1 cellular context compared by ENCODE assay signal in the genomic region with DNA sequence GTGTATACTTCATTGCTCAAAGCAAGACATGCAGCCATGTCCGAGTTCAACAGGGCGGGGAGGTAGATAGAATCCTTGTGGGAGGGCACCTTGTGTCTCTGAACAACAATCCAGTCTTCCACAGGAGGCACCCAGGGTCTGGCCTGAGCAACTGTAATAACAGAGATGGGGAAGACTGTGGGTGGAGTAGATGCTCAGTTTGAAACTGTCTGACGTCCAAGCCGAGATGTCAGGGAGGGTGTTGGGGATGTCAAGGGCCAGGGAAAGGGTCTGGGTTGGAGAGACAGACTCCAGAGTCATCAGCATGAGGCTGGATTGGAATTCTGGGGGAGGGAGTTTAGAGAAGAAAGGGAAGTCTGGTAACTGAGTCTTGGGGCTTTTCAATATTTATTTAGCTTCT.
TF ChIP-seq lines count a peak whose summit lies in the region.

No MANE protein-coding gene starts in this region.

TF ChIP-seq in H1, 55 proteins besides CTCF, POLR2A, EP300 and RAD21 (continued from another document):
- TF ChIP-seq ASH2L (IDR thresholded peaks at IDR 0.05; ENCODE audit: low read length), result no peak
- no peak for TF ChIP-seq GTF2F1 (IDR thresholded peaks at IDR 0.05; ENCODE audit: borderline replicate concordance, low read depth, low read length)
- no peak for TF ChIP-seq TEAD4 (IDR thresholded peaks at IDR 0.05; ENCODE audit: low read depth, low read length)
- no peak for TF ChIP-seq PHF8 (conservative IDR thresholded peaks at IDR 0.05; ENCODE audit: low read depth, low read length)
- TF ChIP-seq POU5F1 (IDR thresholded peaks at IDR 0.05; ENCODE audit: low read depth, low read length), result no peak
- no peak for TF ChIP-seq SP2 (IDR thresholded peaks at IDR 0.05; ENCODE audit: low read length)
- no peak for TF ChIP-seq SP1 (IDR thresholded peaks at IDR 0.05; ENCODE audit: low read depth, low read length)
- TF ChIP-seq TCF12 (IDR thresholded peaks at IDR 0.05; ENCODE audit: low read depth, low read length), result no peak
- no peak for TF ChIP-seq KDM1A (IDR thresholded peaks at IDR 0.05; ENCODE audit: borderline replicate concordance, low read length)
- TF ChIP-seq, protein P1, sequence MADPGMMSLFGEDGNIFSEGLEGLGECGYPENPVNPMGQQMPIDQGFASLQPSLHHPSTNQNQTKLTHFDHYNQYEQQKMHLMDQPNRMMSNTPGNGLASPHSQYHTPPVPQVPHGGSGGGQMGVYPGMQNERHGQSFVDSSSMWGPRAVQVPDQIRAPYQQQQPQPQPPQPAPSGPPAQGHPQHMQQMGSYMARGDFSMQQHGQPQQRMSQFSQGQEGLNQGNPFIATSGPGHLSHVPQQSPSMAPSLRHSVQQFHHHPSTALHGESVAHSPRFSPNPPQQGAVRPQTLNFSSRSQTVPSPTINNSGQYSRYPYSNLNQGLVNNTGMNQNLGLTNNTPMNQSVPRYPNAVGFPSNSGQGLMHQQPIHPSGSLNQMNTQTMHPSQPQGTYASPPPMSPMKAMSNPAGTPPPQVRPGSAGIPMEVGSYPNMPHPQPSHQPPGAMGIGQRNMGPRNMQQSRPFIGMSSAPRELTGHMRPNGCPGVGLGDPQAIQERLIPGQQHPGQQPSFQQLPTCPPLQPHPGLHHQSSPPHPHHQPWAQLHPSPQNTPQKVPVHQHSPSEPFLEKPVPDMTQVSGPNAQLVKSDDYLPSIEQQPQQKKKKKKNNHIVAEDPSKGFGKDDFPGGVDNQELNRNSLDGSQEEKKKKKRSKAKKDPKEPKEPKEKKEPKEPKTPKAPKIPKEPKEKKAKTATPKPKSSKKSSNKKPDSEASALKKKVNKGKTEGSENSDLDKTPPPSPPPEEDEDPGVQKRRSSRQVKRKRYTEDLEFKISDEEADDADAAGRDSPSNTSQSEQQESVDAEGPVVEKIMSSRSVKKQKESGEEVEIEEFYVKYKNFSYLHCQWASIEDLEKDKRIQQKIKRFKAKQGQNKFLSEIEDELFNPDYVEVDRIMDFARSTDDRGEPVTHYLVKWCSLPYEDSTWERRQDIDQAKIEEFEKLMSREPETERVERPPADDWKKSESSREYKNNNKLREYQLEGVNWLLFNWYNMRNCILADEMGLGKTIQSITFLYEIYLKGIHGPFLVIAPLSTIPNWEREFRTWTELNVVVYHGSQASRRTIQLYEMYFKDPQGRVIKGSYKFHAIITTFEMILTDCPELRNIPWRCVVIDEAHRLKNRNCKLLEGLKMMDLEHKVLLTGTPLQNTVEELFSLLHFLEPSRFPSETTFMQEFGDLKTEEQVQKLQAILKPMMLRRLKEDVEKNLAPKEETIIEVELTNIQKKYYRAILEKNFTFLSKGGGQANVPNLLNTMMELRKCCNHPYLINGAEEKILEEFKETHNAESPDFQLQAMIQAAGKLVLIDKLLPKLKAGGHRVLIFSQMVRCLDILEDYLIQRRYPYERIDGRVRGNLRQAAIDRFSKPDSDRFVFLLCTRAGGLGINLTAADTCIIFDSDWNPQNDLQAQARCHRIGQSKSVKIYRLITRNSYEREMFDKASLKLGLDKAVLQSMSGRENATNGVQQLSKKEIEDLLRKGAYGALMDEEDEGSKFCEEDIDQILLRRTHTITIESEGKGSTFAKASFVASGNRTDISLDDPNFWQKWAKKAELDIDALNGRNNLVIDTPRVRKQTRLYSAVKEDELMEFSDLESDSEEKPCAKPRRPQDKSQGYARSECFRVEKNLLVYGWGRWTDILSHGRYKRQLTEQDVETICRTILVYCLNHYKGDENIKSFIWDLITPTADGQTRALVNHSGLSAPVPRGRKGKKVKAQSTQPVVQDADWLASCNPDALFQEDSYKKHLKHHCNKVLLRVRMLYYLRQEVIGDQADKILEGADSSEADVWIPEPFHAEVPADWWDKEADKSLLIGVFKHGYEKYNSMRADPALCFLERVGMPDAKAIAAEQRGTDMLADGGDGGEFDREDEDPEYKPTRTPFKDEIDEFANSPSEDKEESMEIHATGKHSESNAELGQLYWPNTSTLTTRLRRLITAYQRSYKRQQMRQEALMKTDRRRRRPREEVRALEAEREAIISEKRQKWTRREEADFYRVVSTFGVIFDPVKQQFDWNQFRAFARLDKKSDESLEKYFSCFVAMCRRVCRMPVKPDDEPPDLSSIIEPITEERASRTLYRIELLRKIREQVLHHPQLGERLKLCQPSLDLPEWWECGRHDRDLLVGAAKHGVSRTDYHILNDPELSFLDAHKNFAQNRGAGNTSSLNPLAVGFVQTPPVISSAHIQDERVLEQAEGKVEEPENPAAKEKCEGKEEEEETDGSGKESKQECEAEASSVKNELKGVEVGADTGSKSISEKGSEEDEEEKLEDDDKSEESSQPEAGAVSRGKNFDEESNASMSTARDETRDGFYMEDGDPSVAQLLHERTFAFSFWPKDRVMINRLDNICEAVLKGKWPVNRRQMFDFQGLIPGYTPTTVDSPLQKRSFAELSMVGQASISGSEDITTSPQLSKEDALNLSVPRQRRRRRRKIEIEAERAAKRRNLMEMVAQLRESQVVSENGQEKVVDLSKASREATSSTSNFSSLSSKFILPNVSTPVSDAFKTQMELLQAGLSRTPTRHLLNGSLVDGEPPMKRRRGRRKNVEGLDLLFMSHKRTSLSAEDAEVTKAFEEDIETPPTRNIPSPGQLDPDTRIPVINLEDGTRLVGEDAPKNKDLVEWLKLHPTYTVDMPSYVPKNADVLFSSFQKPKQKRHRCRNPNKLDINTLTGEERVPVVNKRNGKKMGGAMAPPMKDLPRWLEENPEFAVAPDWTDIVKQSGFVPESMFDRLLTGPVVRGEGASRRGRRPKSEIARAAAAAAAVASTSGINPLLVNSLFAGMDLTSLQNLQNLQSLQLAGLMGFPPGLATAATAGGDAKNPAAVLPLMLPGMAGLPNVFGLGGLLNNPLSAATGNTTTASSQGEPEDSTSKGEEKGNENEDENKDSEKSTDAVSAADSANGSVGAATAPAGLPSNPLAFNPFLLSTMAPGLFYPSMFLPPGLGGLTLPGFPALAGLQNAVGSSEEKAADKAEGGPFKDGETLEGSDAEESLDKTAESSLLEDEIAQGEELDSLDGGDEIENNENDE (IDR thresholded peaks at IDR 0.05; ENCODE audit: insufficient replicate concordance, low read length), result no peak
- TF ChIP-seq CHD2 (IDR thresholded peaks at IDR 0.05; ENCODE audit: low read length), result no peak
- TF ChIP-seq POLR2AphosphoS5 (IDR thresholded peaks at IDR 0.05; ENCODE audit: low read depth, low read length), result no peak
- TF ChIP-seq HDAC6 (IDR thresholded peaks at IDR 0.05; ENCODE audit: low read depth, low read length), result no peak
- TF ChIP-seq TAF7 (optimal IDR thresholded peaks at IDR 0.05; ENCODE audit: borderline replicate concordance, low read depth, low read length), result no peak
- no peak for TF ChIP-seq CBX5 (IDR thresholded peaks at IDR 0.05; ENCODE audit: low read depth, low read length)
- TF ChIP-seq TAF1 (IDR thresholded peaks at IDR 0.05; ENCODE audit: low read depth, low read length), result no peak
- TF ChIP-seq BRCA1 (IDR thresholded peaks at IDR 0.05; ENCODE audit: low read depth, low read length), result no peak
- TF ChIP-seq TBP (IDR thresholded peaks at IDR 0.05; ENCODE audit: low read depth, low read length), result no peak
